In genomic region chr1:218660678-218661053, GRCh38 we compare ENCODE assay signal across 14 cellular contexts.
DNase-seq lines count a peak whose midpoint lies in the region; ATAC-seq and TF ChIP-seq lines count a peak whose summit lies in the region.
"Had no signal": no experiment of that assay in that cellular context is flagged by ENCODE, and none has a peak within 500 bp of the region (broad histone marks: within the 10 kb centered on the region; RNA-seq: fewer than 3 reads in every experiment).

No MANE protein-coding gene starts in this region.

- ATAC-seq in lower lobe of right lung (no peak), Right ventricle myocardium superior (ENCODE audit: poor library complexity) (no peak), GM19328 (IDR thresholded peaks at IDR 0.05; ENCODE audit: unreplicated experiment) (no peak), WTC11 (no peak)
- ATAC-seq: GM12878 had no signal

- no peaks in the 10 kb centered on the region for H3K4me1 ChIP-seq in lower lobe of right lung
- H3K4me1 ChIP-seq: prostate gland had no signal

- no peaks in the 10 kb centered on the region for H3K9me3 ChIP-seq in lower lobe of right lung
- H3K9me3 ChIP-seq: prostate gland had no signal

- CTCF ChIA-PET in WTC11 (lab: Charles Lee): no interaction called here

- no peaks in the 10 kb centered on the region for H3K27me3 ChIP-seq in lower lobe of right lung (ENCODE audit: low read depth)

- intact Hi-C loops in lower lobe of right lung (cut with DNase I) (no loop called here), Right ventricle myocardium superior (cut with DNase I) (no loop called here)

- H3K27ac Mint-ChIP-seq in nephron progenitor cell: peak overlapping the region; percentile 93
- H3K27ac Mint-ChIP-seq in WTC11: no peak overlapping the region
- H3K27ac Mint-ChIP-seq: activated CD4-positive, alpha-beta memory T cell treated with anti-CD3 and anti-CD28 coated beads, Interleukin-2, amount 10 ng/mL, durations not matched to agents 7 days and 5 days; activated naive CD8-positive, alpha-beta T cell treated with anti-CD3 and anti-CD28 coated beads, Interleukin-2, amount 10 ng/mL, durations not matched to agents 7 days and 5 days had no signal

- H3K4me3 Mint-ChIP-seq in nephron progenitor cell (no peak overlapping the region), WTC11 (no peak overlapping the region)
- H3K4me3 Mint-ChIP-seq: activated CD4-positive, alpha-beta memory T cell treated with anti-CD3 and anti-CD28 coated beads, Interleukin-2, amount 10 ng/mL, durations not matched to agents 7 days and 5 days; activated naive CD8-positive, alpha-beta T cell treated with anti-CD3 and anti-CD28 coated beads, Interleukin-2, amount 10 ng/mL, durations not matched to agents 7 days and 5 days had no signal

- no peaks in the 10 kb centered on the region for H3K36me3 ChIP-seq in lower lobe of right lung
- H3K36me3 ChIP-seq: prostate gland had no signal

- H3K9me3 Mint-ChIP-seq in nephron progenitor cell: no peaks in the 10 kb centered on the region
- no peaks in the 10 kb centered on the region for H3K9me3 Mint-ChIP-seq in WTC11
- H3K9me3 Mint-ChIP-seq: activated CD4-positive, alpha-beta memory T cell treated with anti-CD3 and anti-CD28 coated beads, Interleukin-2, amount 10 ng/mL, durations not matched to agents 7 days and 5 days; activated naive CD8-positive, alpha-beta T cell treated with anti-CD3 and anti-CD28 coated beads, Interleukin-2, amount 10 ng/mL, durations not matched to agents 7 days and 5 days had no signal

- DNase-seq in DMS53 treated with DMSO at 0.1 percent for 48 hours (lab: John Stamatoyannopoulos, UW; ENCODE audit: unreplicated experiment) (peak; percentile 21), NCI-H226 (peak; percentile 28), dermis blood vessel endothelial cell (peak; percentile 88), nephron progenitor cell (no peak), lower lobe of right lung (no peak), Right ventricle myocardium superior (no peak), WTC11 (ENCODE audit: low spot score) (no peak)
- DNase-seq: activated CD4-positive, alpha-beta memory T cell treated with anti-CD3 and anti-CD28 coated beads, Interleukin-2, amount 10 ng/mL, durations not matched to agents 7 days and 5 days; activated naive CD8-positive, alpha-beta T cell treated with anti-CD3 and anti-CD28 coated beads, Interleukin-2, amount 10 ng/mL, durations not matched to agents 7 days and 5 days; NCI-H345 had no signal

- H3K36me3 Mint-ChIP-seq in nephron progenitor cell (ENCODE audit: low read depth) (no peaks in the 10 kb centered on the region), WTC11 (no peaks in the 10 kb centered on the region)
- H3K36me3 Mint-ChIP-seq: activated naive CD8-positive, alpha-beta T cell treated with anti-CD3 and anti-CD28 coated beads, Interleukin-2, amount 10 ng/mL, durations not matched to agents 7 days and 5 days had no signal

- no peak overlapping the region for H3K27ac ChIP-seq in lower lobe of right lung
- H3K27ac ChIP-seq: KMS-11, prostate gland had no signal

- TF ChIP-seq CTCF in nephron progenitor cell (IDR thresholded peaks at IDR 0.05): no peak
- TF ChIP-seq CTCF in lower lobe of right lung (IDR thresholded peaks at IDR 0.05): no peak
- TF ChIP-seq CTCF in WTC11 (IDR thresholded peaks at IDR 0.05): no peak

- H3K4me1 Mint-ChIP-seq in nephron progenitor cell (peaks cover 33% of the 10 kb centered on the region), WTC11 (no peaks in the 10 kb centered on the region)
- H3K4me1 Mint-ChIP-seq: activated CD4-positive, alpha-beta memory T cell treated with anti-CD3 and anti-CD28 coated beads, Interleukin-2, amount 10 ng/mL, durations not matched to agents 7 days and 5 days; activated naive CD8-positive, alpha-beta T cell treated with anti-CD3 and anti-CD28 coated beads, Interleukin-2, amount 10 ng/mL, durations not matched to agents 7 days and 5 days had no signal

- H3K27me3 Mint-ChIP-seq in nephron progenitor cell (ENCODE audit: low read depth, poor library complexity) (no peaks in the 10 kb centered on the region), WTC11 (ENCODE audit: low read depth) (no peaks in the 10 kb centered on the region)
- H3K27me3 Mint-ChIP-seq: activated CD4-positive, alpha-beta memory T cell treated with anti-CD3 and anti-CD28 coated beads, Interleukin-2, amount 10 ng/mL, durations not matched to agents 7 days and 5 days; activated naive CD8-positive, alpha-beta T cell treated with anti-CD3 and anti-CD28 coated beads, Interleukin-2, amount 10 ng/mL, durations not matched to agents 7 days and 5 days had no signal

- H3K4me3 ChIP-seq in lower lobe of right lung: no peak overlapping the region
- H3K4me3 ChIP-seq: GM12878, prostate gland had no signal

- POLR2A ChIA-PET in WTC11 (lab: Charles Lee): no interaction called here

TF ChIP-seq in WTC11, 78 proteins besides CTCF, POLR2A, EP300 and RAD21 (continues in another document):
- TF ChIP-seq HMGA2 (CRISPR knock-in tag; IDR thresholded peaks at IDR 0.05) (no peak), ZNF232 (CRISPR knock-in tag; IDR thresholded peaks at IDR 0.05) (no peak), ZNF425 (CRISPR knock-in tag; conservative IDR thresholded peaks at IDR 0.05) (no peak), AR (CRISPR knock-in tag; IDR thresholded peaks at IDR 0.05) (no peak), IRF2 (CRISPR knock-in tag; IDR thresholded peaks at IDR 0.05; ENCODE audit: borderline replicate concordance, low read depth) (no peak), TEAD1 (CRISPR knock-in tag; IDR thresholded peaks at IDR 0.05) (no peak), E2F4 (CRISPR knock-in tag; IDR thresholded peaks at IDR 0.05; ENCODE audit: borderline replicate concordance, low read depth) (no peak), NFATC4 (CRISPR knock-in tag; IDR thresholded peaks at IDR 0.05) (no peak), MXD4 (CRISPR knock-in tag; IDR thresholded peaks at IDR 0.05; ENCODE audit: borderline replicate concordance) (no peak), ZNF671 (CRISPR knock-in tag; IDR thresholded peaks at IDR 0.05) (no peak), ZNF317 (CRISPR knock-in tag; IDR thresholded peaks at IDR 0.05; ENCODE audit: borderline replicate concordance, low read depth) (no peak), ATF1 (CRISPR knock-in tag; IDR thresholded peaks at IDR 0.05) (no peak), JAZF1 (CRISPR knock-in tag; IDR thresholded peaks at IDR 0.05) (no peak), NR1H2 (CRISPR knock-in tag; IDR thresholded peaks at IDR 0.05) (no peak)
- TF ChIP-seq, protein P1, sequence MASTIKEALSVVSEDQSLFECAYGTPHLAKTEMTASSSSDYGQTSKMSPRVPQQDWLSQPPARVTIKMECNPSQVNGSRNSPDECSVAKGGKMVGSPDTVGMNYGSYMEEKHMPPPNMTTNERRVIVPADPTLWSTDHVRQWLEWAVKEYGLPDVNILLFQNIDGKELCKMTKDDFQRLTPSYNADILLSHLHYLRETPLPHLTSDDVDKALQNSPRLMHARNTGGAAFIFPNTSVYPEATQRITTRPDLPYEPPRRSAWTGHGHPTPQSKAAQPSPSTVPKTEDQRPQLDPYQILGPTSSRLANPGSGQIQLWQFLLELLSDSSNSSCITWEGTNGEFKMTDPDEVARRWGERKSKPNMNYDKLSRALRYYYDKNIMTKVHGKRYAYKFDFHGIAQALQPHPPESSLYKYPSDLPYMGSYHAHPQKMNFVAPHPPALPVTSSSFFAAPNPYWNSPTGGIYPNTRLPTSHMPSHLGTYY (CRISPR knock-in tag; IDR thresholded peaks at IDR 0.05): no peak

Comparison
In these comparisons a context has a peak if more than half of its experiments do, and no peak if none do; other contexts are left out.
1. DNase-seq: peak in DMS53 treated with DMSO at 0.1 percent for 48 hours (single experiment), NCI-H226 (single experiment) and dermis blood vessel endothelial cell (single experiment); none in nephron progenitor cell (single experiment), lower lobe of right lung (single experiment), Right ventricle myocardium superior (single experiment) and WTC11 (single experiment).